Comparison of ENCODE assay signal across 8 cellular contexts in genomic region chr12:112013601-112014402, GRCh38. TPM values are rescaled to one million over a fixed set of nuclear protein-coding genes. Genes with fewer than 3 reads are reported as not detected.
DNase-seq lines count a peak whose midpoint lies in the region; ATAC-seq lines count a peak whose summit lies in the region.

No MANE protein-coding gene starts in this region.

- in situ Hi-C loops in ACHN (cut with HindIII; ENCODE audit: low pct_ligation_motif_present, low pct_unique_long_range_greater_than_20kb, low sequenced_read_pairs), result no loop called here

- ATAC-seq in GM19023 (IDR thresholded peaks at IDR 0.05; ENCODE audit: unreplicated experiment) (peak; percentile 24), HG03460 (IDR thresholded peaks at IDR 0.05; ENCODE audit: unreplicated experiment) (peak; percentile 16)

- peaks cover 7% of the 10 kb centered on the region for H3K4me1 ChIP-seq in endocrine pancreas (ENCODE audit: control insufficient read depth, insufficient read depth, low read length)
- peaks cover 58% of the 10 kb centered on the region for H3K4me1 ChIP-seq in mononuclear cell (ENCODE audit: insufficient read depth, low read length)

- peak overlapping the region; percentile 78 for H3K4me3 ChIP-seq in endocrine pancreas (ENCODE audit: control insufficient read depth, insufficient read depth, low read length)
- H3K4me3 ChIP-seq in mononuclear cell (ENCODE audit: low read length), result peak overlapping the region; percentile 95

- peaks cover 3% of the 10 kb centered on the region for H3K36me3 ChIP-seq in endocrine pancreas (ENCODE audit: control insufficient read depth, insufficient read depth, low read length)

- H3K9me3 ChIP-seq in endocrine pancreas (ENCODE audit: control insufficient read depth, low read length) (no peaks in the 10 kb centered on the region), mononuclear cell (ENCODE audit: low read depth, low read length) (no peaks in the 10 kb centered on the region)

- no peaks in the 10 kb centered on the region for H3K27me3 ChIP-seq in endocrine pancreas (ENCODE audit: control insufficient read depth, insufficient read depth, low read length)
- no peaks in the 10 kb centered on the region for H3K27me3 ChIP-seq in mononuclear cell (ENCODE audit: insufficient read depth, low read length)

- peak; percentile 91 for DNase-seq in ACHN
- DNase-seq in NCI-H82 (lab: John Stamatoyannopoulos, UW), result peak; percentile 88
- peak; percentile 39 to 58 for DNase-seq in activated CD8-positive, alpha-beta memory T cell treated with anti-CD3 and anti-CD28 coated beads for 4 hours (ENCODE audit: low read depth in 2 of 2)
- peak; percentile 44 to 56 for DNase-seq in stimulated activated CD8-positive, alpha-beta memory T cell treated with anti-CD3 and anti-CD28 coated beads, Interleukin-2, amount 100 ng/mL, for 48 hours (ENCODE audit: low read depth in 2 of 2)

- peak overlapping the region; percentile 65 for H3K9ac ChIP-seq in endocrine pancreas (ENCODE audit: control insufficient read depth, insufficient read depth, low read length)

RNA-seq across cellular contexts. Expression of gene ERP29, which starts 0.6 kb away (rescaled TPM):
- 115 TPM for total RNA-seq in mononuclear cell

RNA-seq across cellular contexts. Expression of gene TMEM116, which starts 0.8 kb away (rescaled TPM):
- 9.4 TPM for total RNA-seq in mononuclear cell

Comparison
In these comparisons a context has a peak if more than half of its experiments do, and no peak if none do; other contexts are left out.
1. Peak in every context shown above with its lines: DNase-seq, ATAC-seq and H3K4me3 ChIP-seq.